19 cellular contexts compared by ENCODE assay signal in genomic region chr9:36319806-36320205, GRCh38.
A peak's percentile ranks its signal among the peaks of the same experiment; 100 is the strongest.
DNase-seq lines count a peak whose midpoint lies in the region; FAIRE-seq and TF ChIP-seq lines count a peak whose summit lies in the region.
"Had no signal": no experiment of that assay in that cellular context is flagged by ENCODE, and none has a peak within 500 bp of the region (broad histone marks: within the 10 kb centered on the region; RNA-seq: fewer than 3 reads in every experiment).

No MANE protein-coding gene starts in this region.

- H2BK12ac ChIP-seq in neuronal stem cell (ENCODE audit: low read length), result no peak overlapping the region

- H2BK15ac ChIP-seq in neuronal stem cell (ENCODE audit: low read length), result no peak overlapping the region

- H3K79me2 ChIP-seq in keratinocyte (ENCODE audit: control insufficient read depth, insufficient read depth, low read length), result no peaks in the 10 kb centered on the region

- H3K9me3 Mint-ChIP-seq in Caco-2 (ENCODE audit: unreplicated experiment), result no peaks in the 10 kb centered on the region
- H3K9me3 Mint-ChIP-seq in immature natural killer cell, result no peaks in the 10 kb centered on the region
- no peaks in the 10 kb centered on the region for H3K9me3 Mint-ChIP-seq in activated CD4-positive, alpha-beta memory T cell treated with anti-CD3 and anti-CD28 coated beads for 36 hours
- H3K9me3 Mint-ChIP-seq: activated naive CD4-positive, alpha-beta T cell treated with anti-CD3 and anti-CD28 coated beads for 36 hours; natural killer cell treated with Interleukin-12 subunit alpha and Interleukin-12 subunit beta and Interleukin-15 and Interleukin-18, amount 100 ng/mL, for 72 hours had no signal

- H3K79me1 ChIP-seq in neuronal stem cell (ENCODE audit: low read depth, low read length), result no peaks in the 10 kb centered on the region

- CTCF ChIA-PET in Caco-2 (lab: Charles Lee), result interaction anchor here (0.6 to 1.5 kb wide), 3 partner anchors 8 to 129 kb away, joined by 3 to 14 read pairs (median 5); partner anchors contain the start of gene CLTA
- CTCF ChIA-PET in activated CD4-positive, alpha-beta memory T cell treated with anti-CD3 and anti-CD28 coated beads for 36 hours (lab: Charles Lee), result interaction anchor here (3.2 kb wide), 1 partner anchor 9 kb away, joined by 13 read pairs; no protein-coding TSS in a partner anchor

- H2AK5ac ChIP-seq in neuronal stem cell (ENCODE audit: low read depth, low read length), result no peak overlapping the region

- no peak overlapping the region for H4K8ac ChIP-seq in neuronal stem cell (ENCODE audit: low read depth, low read length)

- no peak overlapping the region for H4K91ac ChIP-seq in neuronal stem cell (ENCODE audit: low read depth, low read length, poor library complexity)

- H3K4me2 ChIP-seq in keratinocyte (ENCODE audit: control insufficient read depth, extremely low read depth, insufficient read depth, low read depth, low read length), result peak overlapping the region; percentile 35
- no peak overlapping the region for H3K4me2 ChIP-seq in neuronal stem cell (ENCODE audit: insufficient read depth, low read length, poor library complexity, severe bottlenecking)

- H3K27ac Mint-ChIP-seq in Caco-2 (ENCODE audit: unreplicated experiment) (peak overlapping the region; percentile 97), immature natural killer cell (no peak overlapping the region)
- H3K27ac Mint-ChIP-seq in activated CD4-positive, alpha-beta memory T cell treated with anti-CD3 and anti-CD28 coated beads for 36 hours, result no peak overlapping the region
- H3K27ac Mint-ChIP-seq: activated naive CD4-positive, alpha-beta T cell treated with anti-CD3 and anti-CD28 coated beads for 36 hours; natural killer cell treated with Interleukin-12 subunit alpha and Interleukin-12 subunit beta and Interleukin-15 and Interleukin-18, amount 100 ng/mL, for 72 hours; stimulated activated memory B cell treated with anti-CD40 and anti-IgM and Interleukin-4, amounts not matched to agents 10 μg/mL and 1 μg/mL and 100 μg/mL, for 72 hours had no signal

- no peak overlapping the region for H3K18ac ChIP-seq in neuronal stem cell (ENCODE audit: low read length)

- dilution Hi-C loops in keratinocyte (cut with MboI; ENCODE audit: extremely low pct_ligation_motif_present, low sequenced_read_pairs), result no loop called here

- H3K4ac ChIP-seq in neuronal stem cell (ENCODE audit: low read length), result no peak overlapping the region

- peak overlapping the region; percentile 47 for H2AFZ ChIP-seq in keratinocyte (ENCODE audit: control insufficient read depth, low read length)
- peak overlapping the region; percentile 53 for H2AFZ ChIP-seq in neuronal stem cell (ENCODE audit: low read length)

- no peaks in the 10 kb centered on the region for H3K9me1 ChIP-seq in keratinocyte (ENCODE audit: control insufficient read depth, extremely low read depth, insufficient read depth, low read length)

- H3K14ac ChIP-seq in neuronal stem cell (ENCODE audit: low read length), result no peak overlapping the region

- intact Hi-C loops in Caco-2 (cut with micrococcal nuclease; ENCODE audit: unreplicated experiment), result loop anchor here (1.0 kb wide), 2 partner anchors 43 to 130 kb away; partner anchors contain the start of gene CLTA
- intact Hi-C loops in activated CD4-positive, alpha-beta memory T cell treated with anti-CD3 and anti-CD28 coated beads for 36 hours (cut with micrococcal nuclease), result loop anchor here (10.0 kb wide), 1 partner anchor 365 kb away; the partner anchor contains the start of gene OR2S2

- peaks cover 7% of the 10 kb centered on the region; the same call in 1 of the 2 replicates for H3K9me3 ChIP-seq in Caco-2
- H3K9me3 ChIP-seq in keratinocyte (ENCODE audit: control insufficient read depth, low read depth, low read length), result no peaks in the 10 kb centered on the region
- no peaks in the 10 kb centered on the region for H3K9me3 ChIP-seq in neuronal stem cell (replicated peaks in 1 of 2; ENCODE audit: control insufficient read depth in 2 of 2, insufficient read depth in 1 of 2, low read depth in 1 of 2, low read length in 2 of 2)

- H3K4me3 ChIP-seq in Caco-2 (ENCODE audit: low read depth, low read length) (no peak overlapping the region), keratinocyte (ENCODE audit: control insufficient read depth in 2 of 3, extremely low read depth in 1 of 3, insufficient read depth in 2 of 3, low read depth in 1 of 3, low read length in 3 of 3) (no peak overlapping the region), neuronal stem cell (ENCODE audit: low read length in 2 of 2) (no peak overlapping the region)

- no peaks in the 10 kb centered on the region for H3K27me3 ChIP-seq in Caco-2 (replicated peaks; ENCODE audit: control insufficient read depth, insufficient read depth, low read length)
- H3K27me3 ChIP-seq in keratinocyte (ENCODE audit: control insufficient read depth, extremely low read depth, insufficient read depth, low read length), result no peaks in the 10 kb centered on the region
- no peaks in the 10 kb centered on the region for H3K27me3 ChIP-seq in neuronal stem cell (ENCODE audit: control insufficient read depth in 3 of 3, insufficient read depth in 3 of 3, low read depth in 1 of 3, low read length in 3 of 3)

- FAIRE-seq in keratinocyte (lab: Jason Lieb, UNC), result no peak
- FAIRE-seq: D721Med, GM18507 had no signal

- no peaks in the 10 kb centered on the region; the same call in 1 of the 2 replicates for H3K36me3 ChIP-seq in Caco-2 (ENCODE audit: control insufficient read depth, insufficient read depth, low read length)
- no peaks in the 10 kb centered on the region for H3K36me3 ChIP-seq in keratinocyte (ENCODE audit: control insufficient read depth in 2 of 2, extremely low read depth in 1 of 2, insufficient read depth in 2 of 2, low read length in 2 of 2)
- H3K36me3 ChIP-seq in neuronal stem cell (replicated peaks in 1 of 2; ENCODE audit: control insufficient read depth in 2 of 2, insufficient read depth in 2 of 2, low read length in 2 of 2), result no peaks in the 10 kb centered on the region

- H3K4me1 ChIP-seq in Caco-2 (peaks cover 63% of the 10 kb centered on the region), keratinocyte (ENCODE audit: control insufficient read depth, extremely low read depth, insufficient read depth, low read length) (peaks cover 42% of the 10 kb centered on the region), neuronal stem cell (ENCODE audit: control insufficient read depth in 2 of 2, insufficient read depth in 1 of 2, low read depth in 1 of 2, low read length in 2 of 2) (peaks cover 0 to 9% of the 10 kb centered on the region in 2 donors)

- H3K27me3 Mint-ChIP-seq in Caco-2 (ENCODE audit: insufficient read depth, unreplicated experiment) (no peaks in the 10 kb centered on the region), immature natural killer cell (ENCODE audit: low read depth in 3 of 3) (peaks cover 0 to 4% (median 3%) of the 10 kb centered on the region in 3 donors)
- peaks cover 2% of the 10 kb centered on the region for H3K27me3 Mint-ChIP-seq in activated CD4-positive, alpha-beta memory T cell treated with anti-CD3 and anti-CD28 coated beads for 36 hours

- no peak overlapping the region for H2BK120ac ChIP-seq in neuronal stem cell (ENCODE audit: low read depth, low read length)

- no CpG with 5 or more reads among the region's 6 CpGs for WGBS in neuronal stem cell (ENCODE audit: extremely low coverage in 2 of 2, insufficient read length in 2 of 2, insufficient replicate concordance in 1 of 2), 2 donors

- peak; percentile 91 to 95 for DNase-seq in Caco-2
- DNase-seq in SW480 (ENCODE audit: low spot score), result peak; percentile 89
- DNase-seq in keratinocyte (ENCODE audit: low read depth, low spot score), result peak; percentile 41
- no peak for DNase-seq in neuronal stem cell (ENCODE audit: low spot score)
- no peak for DNase-seq in immature natural killer cell
- DNase-seq in activated CD4-positive, alpha-beta memory T cell treated with anti-CD3 and anti-CD28 coated beads for 36 hours, result no peak
- DNase-seq in stimulated activated CD4-positive, alpha-beta T cell treated with anti-CD3 and anti-CD28 coated beads, Interleukin-4, amount 100 ng/mL, for 4 hours, result no peak
- DNase-seq in hepatic stellate cell (ENCODE audit: low spot score), result no peak
- DNase-seq: activated naive CD4-positive, alpha-beta T cell treated with anti-CD3 and anti-CD28 coated beads for 36 hours; caudate nucleus; glutamatergic neuron; IMR-90; NCI-H1092 treated with DMSO at 0.1 percent for 48 hours; NCI-H345; right cardiac atrium had no signal

- BruUV-seq in Caco-2 (replicated peaks; lab: Mats Ljungman, UMichigan), result no TSS peak

- POLR2A ChIA-PET in Caco-2 (lab: Charles Lee), result interaction anchor here (0.6 to 1.5 kb wide), 7 partner anchors 9 to 1366 kb away, joined by 3 to 16 read pairs (median 4); partner anchors contain the start of genes CLTA and GNE
- POLR2A ChIA-PET in activated CD4-positive, alpha-beta memory T cell treated with anti-CD3 and anti-CD28 coated beads for 36 hours (lab: Charles Lee), result interaction anchor here (1.0 kb wide), 1 partner anchor 22 kb away, joined by 3 read pairs; no protein-coding TSS in a partner anchor

- H3K27ac ChIP-seq in keratinocyte (ENCODE audit: control insufficient read depth, insufficient read depth, low read length) (peak overlapping the region; percentile 68), neuronal stem cell (replicated peaks; ENCODE audit: low read length) (no peak overlapping the region)

- H3K4me3 Mint-ChIP-seq in Caco-2 (ENCODE audit: unreplicated experiment) (peak overlapping the region; percentile 62), immature natural killer cell (no peak overlapping the region)
- H3K4me3 Mint-ChIP-seq in activated CD4-positive, alpha-beta memory T cell treated with anti-CD3 and anti-CD28 coated beads for 36 hours, result no peak overlapping the region
- H3K4me3 Mint-ChIP-seq: activated naive CD4-positive, alpha-beta T cell treated with anti-CD3 and anti-CD28 coated beads for 36 hours; natural killer cell treated with Interleukin-12 subunit alpha and Interleukin-12 subunit beta and Interleukin-15 and Interleukin-18, amount 100 ng/mL, for 72 hours; stimulated activated memory B cell treated with anti-CD40 and anti-IgM and Interleukin-4, amounts not matched to agents 10 μg/mL and 1 μg/mL and 100 μg/mL, for 72 hours had no signal

- H3K36me3 Mint-ChIP-seq in Caco-2 (ENCODE audit: insufficient read depth, unreplicated experiment) (peaks cover 28% of the 10 kb centered on the region), immature natural killer cell (no peaks in the 10 kb centered on the region)
- H3K36me3 Mint-ChIP-seq in activated CD4-positive, alpha-beta memory T cell treated with anti-CD3 and anti-CD28 coated beads for 36 hours, result no peaks in the 10 kb centered on the region
- H3K36me3 Mint-ChIP-seq: natural killer cell treated with Interleukin-12 subunit alpha and Interleukin-12 subunit beta and Interleukin-15 and Interleukin-18, amount 100 ng/mL, for 72 hours; stimulated activated memory B cell treated with anti-CD40 and anti-IgM and Interleukin-4, amounts not matched to agents 10 μg/mL and 1 μg/mL and 100 μg/mL, for 72 hours had no signal

- no peak overlapping the region for H3K23ac ChIP-seq in neuronal stem cell (ENCODE audit: low read depth, low read length, poor library complexity)

- H3K4me1 Mint-ChIP-seq in Caco-2 (ENCODE audit: low read depth, unreplicated experiment) (peaks cover 29% of the 10 kb centered on the region), immature natural killer cell (peaks cover 0 to 6% of the 10 kb centered on the region in 2 donors)
- H3K4me1 Mint-ChIP-seq in activated CD4-positive, alpha-beta memory T cell treated with anti-CD3 and anti-CD28 coated beads for 36 hours (ENCODE audit: low read depth), result peaks cover 7% of the 10 kb centered on the region
- H3K4me1 Mint-ChIP-seq: stimulated activated memory B cell treated with anti-CD40 and anti-IgM and Interleukin-4, amounts not matched to agents 10 μg/mL and 1 μg/mL and 100 μg/mL, for 72 hours had no signal

- H4K20me1 ChIP-seq in keratinocyte (ENCODE audit: control insufficient read depth, extremely low read depth, insufficient read depth, low read length), result no peaks in the 10 kb centered on the region

- H3K9ac ChIP-seq in keratinocyte (ENCODE audit: control insufficient read depth, extremely low read depth, insufficient read depth, low read length) (peak overlapping the region; percentile 63), neuronal stem cell (ENCODE audit: low read depth, low read length, poor library complexity) (no peak overlapping the region)

- H2BK5ac ChIP-seq in neuronal stem cell (ENCODE audit: low read length), result no peak overlapping the region

- TF ChIP-seq CTCF in Caco-2 (IDR thresholded peaks at IDR 0.05; ENCODE audit: insufficient read depth in 1 of 2, low read depth in 1 of 2, low read length in 1 of 2, severe bottlenecking in 1 of 2, unreplicated experiment in 1 of 2) (no peak), keratinocyte (optimal IDR thresholded peaks at IDR 0.05 in 1 of 3, IDR thresholded peaks at IDR 0.05 in 1 of 3, conservative IDR thresholded peaks at IDR 0.05 in 1 of 3; ENCODE audit: extremely low read depth in 1 of 3, insufficient read depth in 2 of 3, low read length in 3 of 3) (no peak)

Comparison
In these comparisons a context has a peak if more than half of its experiments do, and no peak if none do; other contexts are left out.
1. DNase-seq: peak in Caco-2 (2 of 2), SW480 (single experiment) and keratinocyte (single experiment); none in neuronal stem cell (single experiment), immature natural killer cell (0 of 3), activated CD4-positive, alpha-beta memory T cell treated with anti-CD3 and anti-CD28 coated beads for 36 hours (single experiment), stimulated activated CD4-positive, alpha-beta T cell treated with anti-CD3 and anti-CD28 coated beads, Interleukin-4, amount 100 ng/mL, for 4 hours (0 of 2) and hepatic stellate cell (single experiment).